17 cellular contexts compared by ENCODE assay signal in the genomic region with DNA sequence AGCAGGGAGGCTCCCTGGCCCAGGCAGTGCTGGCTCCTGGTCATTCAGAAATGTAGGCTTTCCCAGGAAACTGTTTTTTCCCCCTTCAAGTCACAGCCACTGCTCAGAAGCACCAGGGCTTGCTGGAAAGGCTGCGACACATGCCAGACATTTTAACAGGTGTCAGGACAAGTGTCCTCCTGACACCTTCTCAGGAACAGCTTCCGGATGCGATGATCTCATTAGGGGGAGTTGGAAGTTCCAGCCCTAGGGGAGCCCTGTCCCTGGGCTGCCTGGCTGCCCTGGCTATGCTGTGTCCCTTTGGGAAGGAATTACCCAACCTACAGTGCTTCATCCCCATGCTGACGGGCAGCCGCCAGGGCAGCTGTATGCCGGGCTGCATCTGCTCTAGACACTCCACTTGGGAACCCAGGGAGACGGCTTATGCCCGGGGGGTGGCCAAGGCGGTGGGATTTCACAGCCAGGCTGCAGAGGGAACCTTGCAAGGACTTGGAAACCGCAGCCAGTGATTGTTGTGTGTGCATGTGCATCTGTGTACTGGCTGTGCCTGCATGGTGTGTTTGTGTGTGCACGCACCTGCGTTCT. TPM values are rescaled to one million over a fixed set of nuclear protein-coding genes. Genes with fewer than 3 reads are reported as not detected.
DNase-seq lines count a peak whose midpoint lies in the region; ATAC-seq, FAIRE-seq and TF ChIP-seq lines count a peak whose summit lies in the region.
"Had no signal": no experiment of that assay in that cellular context is flagged by ENCODE, and none has a peak within 500 bp of the region (broad histone marks: within the 10 kb centered on the region; RNA-seq: fewer than 3 reads in every experiment).

No MANE protein-coding gene starts in this region.

- H3K36me3 Mint-ChIP-seq in H9 (ENCODE audit: insufficient read depth in 1 of 3, low read depth in 3 of 3): peaks cover 0 to 10% (median 0%) of the 10 kb centered on the region in 3 experiments; a peak in 3 of 7 replicates
- H3K36me3 Mint-ChIP-seq: CD8-positive, alpha-beta memory T cell had no signal

- no peak overlapping the region for H4K91ac ChIP-seq in H1 (replicated peaks; ENCODE audit: insufficient read length, low read length)
- H4K91ac ChIP-seq in neuronal stem cell (ENCODE audit: low read depth, low read length, poor library complexity): no peak overlapping the region
- H4K91ac ChIP-seq in H9 (ENCODE audit: insufficient read length, low read depth, low read length): no peak overlapping the region

- CTCF ChIA-PET in H1 (lab: Charles Lee; ENCODE audit: partially characterized antibody): interaction anchor here (1.1 kb wide), 1 partner anchor 10 kb away, joined by 3 read pairs; no protein-coding TSS in a partner anchor

- no peak for FAIRE-seq in H1 (lab: Jason Lieb, UNC)
- FAIRE-seq: GM19239 had no signal

- peak; percentile 52 for DNase-seq in NCI-H82 (lab: John Stamatoyannopoulos, UW)
- DNase-seq in NCI-H82 treated with DMSO at 0.1 percent for 48 hours (lab: John Stamatoyannopoulos, UW; ENCODE audit: unreplicated experiment): no peak
- DNase-seq in H1 (ENCODE audit: low read depth in 1 of 2, low spot score in 2 of 2): no peak
- DNase-seq in neuronal stem cell (ENCODE audit: low spot score): no peak
- DNase-seq in H9: no peak
- DNase-seq in left ventricle myocardium inferior: no peak
- DNase-seq: 8988T; AML-193; Caco-2; CD8-positive, alpha-beta memory T cell; DND-41; GDM1; IMR-90 had no signal

- H3K56ac ChIP-seq in H1 (replicated peaks; ENCODE audit: insufficient read length, low read depth, low read length) (no peak overlapping the region), H9 (ENCODE audit: insufficient read length, low read depth, low read length) (no peak overlapping the region)

- H4K20me1 ChIP-seq in H1 (replicated peaks in 1 of 2; ENCODE audit: control insufficient read depth in 1 of 2, insufficient read depth in 2 of 2, low read length in 2 of 2) (peaks cover 0 to 13% of the 10 kb centered on the region in 2 experiments), H9 (ENCODE audit: control insufficient read depth, insufficient read depth, insufficient read length) (no peaks in the 10 kb centered on the region)
- H4K20me1 ChIP-seq: BLaER1 had no signal

- peaks cover 6% of the 10 kb centered on the region for H3K79me1 ChIP-seq in H1 (ENCODE audit: low read depth, low read length)
- no peaks in the 10 kb centered on the region for H3K79me1 ChIP-seq in neuronal stem cell (ENCODE audit: low read depth, low read length)
- no peaks in the 10 kb centered on the region for H3K79me1 ChIP-seq in H9 (ENCODE audit: insufficient read depth, low read depth, low read length, poor library complexity, severe bottlenecking)

- H2BK12ac ChIP-seq in H1 (ENCODE audit: low read depth, low read length): no peak overlapping the region
- no peak overlapping the region for H2BK12ac ChIP-seq in neuronal stem cell (ENCODE audit: low read length)
- H2BK12ac ChIP-seq in H9 (ENCODE audit: insufficient read length, low read depth, low read length): no peak overlapping the region

- H2BK20ac ChIP-seq in H1 (ENCODE audit: low read length) (no peak overlapping the region), H9 (ENCODE audit: low read depth, low read length, poor library complexity, severe bottlenecking) (no peak overlapping the region)

- H3K4ac ChIP-seq in H1 (replicated peaks; ENCODE audit: insufficient read length, low read depth, low read length) (peak overlapping the region; percentile 91), neuronal stem cell (ENCODE audit: low read length) (no peak overlapping the region), H9 (ENCODE audit: low read depth, low read length) (no peak overlapping the region)

- no peak overlapping the region; the same call in 1 of the 2 replicates for H2AK5ac ChIP-seq in H1 (ENCODE audit: low read depth, low read length)
- no peak overlapping the region for H2AK5ac ChIP-seq in neuronal stem cell (ENCODE audit: low read depth, low read length)
- no peak overlapping the region for H2AK5ac ChIP-seq in H9 (ENCODE audit: insufficient read length, low read length)

- no peak overlapping the region for H3K27ac Mint-ChIP-seq in H9
- H3K27ac Mint-ChIP-seq: CD8-positive, alpha-beta memory T cell had no signal

- H4K5ac ChIP-seq in H1 (ENCODE audit: insufficient read length, low read depth, low read length) (no peak overlapping the region), H9 (ENCODE audit: insufficient read length, low read depth, low read length) (no peak overlapping the region)

- H3K4me1 Mint-ChIP-seq in H9: peaks cover 6 to 16% of the 10 kb centered on the region in 2 experiments
- H3K4me1 Mint-ChIP-seq: CD8-positive, alpha-beta memory T cell had no signal

- H2BK5ac ChIP-seq in H1 (ENCODE audit: low read depth, low read length): no peak overlapping the region
- H2BK5ac ChIP-seq in neuronal stem cell (ENCODE audit: low read length): peak overlapping the region; percentile 63
- no peak overlapping the region for H2BK5ac ChIP-seq in H9 (ENCODE audit: insufficient read length, low read length)

- H3K36me3 ChIP-seq in H1 (ENCODE audit: control insufficient read depth in 2 of 4, insufficient read depth in 4 of 4, low read length in 3 of 4) (no peaks in the 10 kb centered on the region), neuronal stem cell (replicated peaks in 1 of 2; ENCODE audit: control insufficient read depth in 2 of 2, insufficient read depth in 2 of 2, low read length in 2 of 2) (no peaks in the 10 kb centered on the region), left ventricle myocardium inferior (no peaks in the 10 kb centered on the region)
- H3K36me3 ChIP-seq: BLaER1 had no signal

- H2BK120ac ChIP-seq in H1 (replicated peaks; ENCODE audit: low read depth, low read length) (no peak overlapping the region), neuronal stem cell (ENCODE audit: low read depth, low read length) (no peak overlapping the region), H9 (ENCODE audit: low read depth, low read length, poor library complexity, severe bottlenecking) (no peak overlapping the region)

- no peaks in the 10 kb centered on the region for H3K9me3 ChIP-seq in H1 (ENCODE audit: insufficient read depth in 2 of 2, low read depth in 1 of 2, low read length in 1 of 2)
- no peaks in the 10 kb centered on the region for H3K9me3 ChIP-seq in neuronal stem cell (replicated peaks in 1 of 2; ENCODE audit: control insufficient read depth in 2 of 2, insufficient read depth in 1 of 2, low read depth in 1 of 2, low read length in 2 of 2)
- no peaks in the 10 kb centered on the region for H3K9me3 ChIP-seq in H9 (ENCODE audit: control insufficient read depth, low read depth, low read length)
- no peaks in the 10 kb centered on the region for H3K9me3 ChIP-seq in left ventricle myocardium inferior (replicated peaks)
- H3K9me3 ChIP-seq: BLaER1, Caco-2 had no signal

- H2BK15ac ChIP-seq in H1 (ENCODE audit: low read length) (no peak overlapping the region), neuronal stem cell (ENCODE audit: low read length) (no peak overlapping the region), H9 (ENCODE audit: low read depth, low read length) (no peak overlapping the region)

- H2AFZ ChIP-seq in H1 (ENCODE audit: low read length) (no peak overlapping the region), neuronal stem cell (ENCODE audit: low read length) (no peak overlapping the region), H9 (ENCODE audit: low read length) (no peak overlapping the region)

- peaks cover 14% of the 10 kb centered on the region for H3K27me3 Mint-ChIP-seq in H9 (ENCODE audit: low read depth)

- H3K23ac ChIP-seq in H1 (ENCODE audit: insufficient read length): no peak overlapping the region
- H3K23ac ChIP-seq in neuronal stem cell (ENCODE audit: low read depth, low read length, poor library complexity): no peak overlapping the region
- H3K23ac ChIP-seq in H9 (ENCODE audit: insufficient read length, low read depth, low read length): no peak overlapping the region

- intact Hi-C loops in left ventricle myocardium inferior (cut with micrococcal nuclease): no loop called here

- TF ChIP-seq CTCF in H1 (IDR thresholded peaks at IDR 0.05; ENCODE audit: control extremely low read depth in 1 of 3, insufficient read depth in 1 of 3, low read depth in 1 of 3, low read length in 3 of 3) (no peak), H9 (conservative IDR thresholded peaks at IDR 0.05) (no peak), left ventricle myocardium inferior (IDR thresholded peaks at IDR 0.05; ENCODE audit: borderline replicate concordance) (no peak)

- TF ChIP-seq EP300 in H1 (IDR thresholded peaks at IDR 0.05; ENCODE audit: borderline replicate concordance in 1 of 2, low read depth in 2 of 2, low read length in 2 of 2): no peak

- no peak for TF ChIP-seq POLR2A in H1 (IDR thresholded peaks at IDR 0.05; ENCODE audit: control extremely low read depth in 1 of 2, low read depth in 2 of 2, low read length in 2 of 2)

- peaks cover 0 to 7% of the 10 kb centered on the region in 2 experiments; a peak in 3 of 5 replicates for H3K9me3 Mint-ChIP-seq in H9

- POLR2A ChIA-PET in H1 (lab: Charles Lee; ENCODE audit: partially characterized antibody): no interaction called here

- no peak overlapping the region for H3K4me3 Mint-ChIP-seq in H9
- H3K4me3 Mint-ChIP-seq: CD8-positive, alpha-beta memory T cell had no signal

- H3K4me3 ChIP-seq in H1 (ENCODE audit: extremely low read depth in 1 of 4, insufficient read depth in 2 of 4, low read depth in 3 of 4, low read length in 4 of 4) (no peak overlapping the region), neuronal stem cell (ENCODE audit: low read length in 2 of 2) (no peak overlapping the region), left ventricle myocardium inferior (no peak overlapping the region)
- H3K4me3 ChIP-seq: BLaER1 had no signal

- no peaks in the 10 kb centered on the region for H3K79me2 ChIP-seq in H1 (ENCODE audit: control insufficient read depth in 1 of 2, insufficient read depth in 2 of 2, low read length in 2 of 2)
- no peaks in the 10 kb centered on the region for H3K79me2 ChIP-seq in H9 (ENCODE audit: insufficient read depth, low read length)

- H4K8ac ChIP-seq in H1 (ENCODE audit: extremely low read depth, insufficient read depth, low read length) (peak overlapping the region; percentile 40; the same call in 1 of the 2 replicates), neuronal stem cell (ENCODE audit: low read depth, low read length) (no peak overlapping the region), H9 (replicated peaks; ENCODE audit: insufficient read length, low read depth, low read length) (no peak overlapping the region)

- H3K4me1 ChIP-seq in H1 (replicated peaks in 1 of 4; ENCODE audit: control insufficient read depth in 3 of 4, insufficient read depth in 4 of 4, low read length in 3 of 4) (no peaks in the 10 kb centered on the region; a peak in 1 of 7 replicates), neuronal stem cell (ENCODE audit: control insufficient read depth in 2 of 2, insufficient read depth in 1 of 2, low read depth in 1 of 2, low read length in 2 of 2) (peaks cover 0 to 9% of the 10 kb centered on the region in 2 donors), H9 (ENCODE audit: insufficient read depth, low read length) (no peaks in the 10 kb centered on the region), left ventricle myocardium inferior (no peaks in the 10 kb centered on the region)
- H3K4me1 ChIP-seq: BLaER1, Caco-2 had no signal

- no peak for TF ChIP-seq RAD21 in H1 (IDR thresholded peaks at IDR 0.05 in 1 of 2, conservative IDR thresholded peaks at IDR 0.05 in 1 of 2; ENCODE audit: low read depth in 2 of 2, low read length in 2 of 2)

- H3K9ac ChIP-seq in H1 (replicated peaks in 1 of 4; ENCODE audit: extremely low read depth in 1 of 4, low read depth in 3 of 4, low read length in 3 of 4) (no peak overlapping the region), neuronal stem cell (ENCODE audit: low read depth, low read length, poor library complexity) (no peak overlapping the region), H9 (ENCODE audit: extremely low read depth, insufficient read length, low read length) (no peak overlapping the region)
- H3K9ac ChIP-seq: BLaER1 had no signal

- no peak for ATAC-seq in HG02798 (IDR thresholded peaks at IDR 0.05; ENCODE audit: poor library complexity, unreplicated experiment)

- H3K27ac ChIP-seq in H1 (ENCODE audit: low read depth, low read length): no peak overlapping the region
- no peak overlapping the region for H3K27ac ChIP-seq in neuronal stem cell (replicated peaks; ENCODE audit: low read length)
- H3K27ac ChIP-seq in H9 (ENCODE audit: insufficient read length, low read depth, low read length): no peak overlapping the region
- no peak overlapping the region for H3K27ac ChIP-seq in left ventricle myocardium inferior (replicated peaks)
- H3K27ac ChIP-seq: BLaER1 had no signal

- H3K4me2 ChIP-seq in H1 (ENCODE audit: insufficient read depth in 1 of 2, low read depth in 2 of 2, low read length in 2 of 2) (no peak overlapping the region), neuronal stem cell (ENCODE audit: insufficient read depth, low read length, poor library complexity, severe bottlenecking) (no peak overlapping the region), H9 (ENCODE audit: insufficient read depth, insufficient read length, low read length) (no peak overlapping the region)
- H3K4me2 ChIP-seq: BLaER1 had no signal

- H3K14ac ChIP-seq in H1 (ENCODE audit: insufficient read length) (no peak overlapping the region), neuronal stem cell (ENCODE audit: low read length) (no peak overlapping the region), H9 (ENCODE audit: insufficient read depth, low read length) (no peak overlapping the region)

- WGBS in H1 (ENCODE audit: extremely low coverage in 1 of 2, insufficient coverage in 1 of 2, insufficient read length in 1 of 2, insufficient replicate concordance in 2 of 2, low coverage in 1 of 2, low lambda C conversion rate in 2 of 2, missing lambda C conversion rate in 1 of 2), 2 experiments: 88% methylated on average over 10 of the region's 12 CpGs; no CpG with 5 or more reads in 1 of the 2 experiments
- WGBS in neuronal stem cell (ENCODE audit: extremely low coverage in 2 of 2, insufficient read length in 2 of 2, insufficient replicate concordance in 1 of 2), 2 donors: no CpG with 5 or more reads among the region's 12 CpGs
- WGBS in H9 (ENCODE audit: extremely low coverage, insufficient read length, low lambda C conversion rate): no CpG with 5 or more reads among the region's 12 CpGs

- H3K27me3 ChIP-seq in H1 (replicated peaks in 1 of 4; ENCODE audit: control insufficient read depth in 3 of 4, extremely low read depth in 1 of 4, insufficient read depth in 3 of 4, low read length in 3 of 4) (no peaks in the 10 kb centered on the region), neuronal stem cell (ENCODE audit: control insufficient read depth in 3 of 3, insufficient read depth in 3 of 3, low read depth in 1 of 3, low read length in 3 of 3) (peaks cover 0 to 3% (median 0%) of the 10 kb centered on the region in 3 experiments), H9 (ENCODE audit: insufficient read depth, low read length) (no peaks in the 10 kb centered on the region), left ventricle myocardium inferior (ENCODE audit: low read depth) (peaks cover 80% of the 10 kb centered on the region)
- H3K27me3 ChIP-seq: BLaER1 had no signal

- no peaks in the 10 kb centered on the region for H3K23me2 ChIP-seq in H1 (ENCODE audit: low read depth, low read length)
- H3K23me2 ChIP-seq in H9 (ENCODE audit: insufficient read length, low read depth, low read length, poor library complexity, severe bottlenecking): no peaks in the 10 kb centered on the region

- H3T11ph ChIP-seq in H9 (ENCODE audit: low read length): no peak overlapping the region

- no peak overlapping the region for H3K18ac ChIP-seq in H1 (ENCODE audit: extremely low read depth, low read length)
- H3K18ac ChIP-seq in neuronal stem cell (ENCODE audit: low read length): peak overlapping the region; percentile 45
- H3K18ac ChIP-seq in H9 (ENCODE audit: insufficient read length, low read depth, low read length): no peak overlapping the region

RNA-seq across cellular contexts. Expression of a gene that starts 41.8 kb away (rescaled TPM):
- total RNA-seq in H1 (2021; fragmentation: NEBNext Ultra II Directional; extraction: Animal tissue kit (Norgen Biotek cat#: 25700)): 6.2 and 6.6 TPM in 2 replicates
- polyA plus RNA-seq in H1 (2011; rRNA removed): 1.9 and 2.2 TPM in 2 replicates
- polyA plus RNA-seq in H1 (2011; cell fraction: cytosol; rRNA removed): 1.7 TPM
- 3.2 TPM for polyA plus RNA-seq in H1 (2011; cell fraction: nucleus; rRNA removed)
- polyA plus RNA-seq in H1 (2012, experiment 1 of 2): 1.9 to 2.8 TPM (median 2.2 TPM) in 4 replicates
- 1.4 TPM for polyA plus RNA-seq in H1 (2012, experiment 2 of 2)
- polyA plus RNA-seq in H1 (2013, experiment 1 of 2): 2.6 TPM
- 2.9 TPM for polyA plus RNA-seq in H1 (2013, experiment 2 of 2)
- polyA minus RNA-seq in H1 (2011; rRNA and poly(A)+ RNA removed): 1.5 and 2.4 TPM in 2 replicates
- polyA minus RNA-seq in H1 (2011; cell fraction: cytosol; rRNA and poly(A)+ RNA removed): 0.95 TPM
- polyA minus RNA-seq in H1 (2011; cell fraction: nucleus; rRNA and poly(A)+ RNA removed): 3.6 TPM
- 0.32 TPM for polyA plus RNA-seq in neuronal stem cell (2013, experiment 1 of 2)
- polyA plus RNA-seq in neuronal stem cell (2013, experiment 2 of 2): 0.42 TPM
- total RNA-seq in H9 (2021) (6.6 and 8.6 TPM in 2 replicates), left ventricle myocardium inferior (0.16 TPM)
- total RNA-seq: Caco-2; CD8-positive, alpha-beta memory T cell; HT-29 had no signal
- polyA plus RNA-seq: CD8-positive, alpha-beta memory T cell had no signal
